ENCODE assay signal across 12 cellular contexts in genomic region chr1:10686404-10687040, GRCh38.
DNase-seq lines count a peak whose midpoint lies in the region; ATAC-seq and TF ChIP-seq lines count a peak whose summit lies in the region.
"Had no signal": no experiment of that assay in that cellular context is flagged by ENCODE, and none has a peak within 500 bp of the region (broad histone marks: within the 10 kb centered on the region; RNA-seq: fewer than 3 reads in every experiment).

No MANE protein-coding gene starts in this region.

- H3K4me1 Mint-ChIP-seq in neural progenitor cell: peaks cover 66% of the 10 kb centered on the region

- peaks cover 98 to 100% (median 100%) of the 10 kb centered on the region in 4 donors for H3K4me1 ChIP-seq in esophagus muscularis mucosa
- peaks cover 48% of the 10 kb centered on the region for H3K4me1 ChIP-seq in neural progenitor cell

- peak overlapping the region; percentile 51 for H3K27ac Mint-ChIP-seq in neural progenitor cell

- no peak for TF ChIP-seq EP300 in esophagus muscularis mucosa (IDR thresholded peaks at IDR 0.05)

- H3K4me2 ChIP-seq in neural progenitor cell: no peak overlapping the region

- H3K9me3 Mint-ChIP-seq in neural progenitor cell: no peaks in the 10 kb centered on the region
- H3K9me3 Mint-ChIP-seq: CD14-positive monocyte had no signal

- H3K4me3 Mint-ChIP-seq in neural progenitor cell: no peak overlapping the region
- H3K4me3 Mint-ChIP-seq: CD14-positive monocyte had no signal

- no peak for TF ChIP-seq CTCF in esophagus muscularis mucosa (IDR thresholded peaks at IDR 0.05)
- no peak for TF ChIP-seq CTCF in neural progenitor cell (IDR thresholded peaks at IDR 0.05)

- H3K36me3 Mint-ChIP-seq in neural progenitor cell: peaks cover 3% of the 10 kb centered on the region
- H3K36me3 Mint-ChIP-seq: CD14-positive monocyte had no signal

- peak overlapping the region in 1 of 4 donors; percentile 2 for H3K4me3 ChIP-seq in esophagus muscularis mucosa
- H3K4me3 ChIP-seq in neural progenitor cell: no peak overlapping the region
- H3K4me3 ChIP-seq: SK-N-MC had no signal

- H3K27me3 Mint-ChIP-seq in neural progenitor cell (ENCODE audit: insufficient read depth, low read depth): peaks cover 4% of the 10 kb centered on the region

- H3K36me3 ChIP-seq in esophagus muscularis mucosa (no peaks in the 10 kb centered on the region), neural progenitor cell (no peaks in the 10 kb centered on the region)

- peaks cover 35% of the 10 kb centered on the region for H4K20me1 ChIP-seq in neural progenitor cell (ENCODE audit: low read depth)

- DNase-seq in COLO668 (lab: John Stamatoyannopoulos, UW; ENCODE audit: unreplicated experiment): peak; percentile 93
- peak; percentile 46 for DNase-seq in NCI-H1417 treated with DMSO at 0.1 percent for 48 hours (lab: John Stamatoyannopoulos, UW)
- no peak for DNase-seq in esophagus muscularis mucosa (ENCODE audit: extremely low spot score)
- DNase-seq in neural progenitor cell (ENCODE audit: low spot score): no peak
- no peak for DNase-seq in NOMO-1 treated with DMSO at 0.1 percent for 48 hours (lab: John Stamatoyannopoulos, UW; ENCODE audit: unreplicated experiment)
- DNase-seq in midbrain (lab: John Stamatoyannopoulos, UW): no peak
- DNase-seq: central memory CD4-positive, alpha-beta T cell; NCI-H1048 had no signal

- H2AFZ ChIP-seq in neural progenitor cell (replicated peaks): no peak overlapping the region

- TF ChIP-seq POLR2A in esophagus muscularis mucosa (IDR thresholded peaks at IDR 0.05; ENCODE audit: low read depth): no peak

- H3F3A ChIP-seq in neural progenitor cell (ENCODE audit: low read depth): peaks cover 13% of the 10 kb centered on the region

- no peaks in the 10 kb centered on the region for H3K9me3 ChIP-seq in esophagus muscularis mucosa
- no peaks in the 10 kb centered on the region for H3K9me3 ChIP-seq in neural progenitor cell (ENCODE audit: low read depth)

- ATAC-seq in GM18870 (IDR thresholded peaks at IDR 0.05; ENCODE audit: unreplicated experiment): no peak
- no peak for ATAC-seq in GM21723 (IDR thresholded peaks at IDR 0.05; ENCODE audit: unreplicated experiment)

- H3K9ac ChIP-seq in neural progenitor cell: no peak overlapping the region

- no peaks in the 10 kb centered on the region for H3K79me2 ChIP-seq in neural progenitor cell (ENCODE audit: low read depth)

- WGBS in esophagus muscularis mucosa: 75% methylated on average over 16 of the region's 20 CpGs

- peak overlapping the region; percentile 79 to 96 (median 90) for H3K27ac ChIP-seq in esophagus muscularis mucosa (replicated peaks in 1 of 4)
- no peak overlapping the region for H3K27ac ChIP-seq in neural progenitor cell
- H3K27ac ChIP-seq: SK-N-MC had no signal

- intact Hi-C loops in esophagus muscularis mucosa (cut with DNase I): no loop called here

- H3K27me3 ChIP-seq in esophagus muscularis mucosa (no peaks in the 10 kb centered on the region), neural progenitor cell (no peaks in the 10 kb centered on the region)

Comparison
In these comparisons a context has a peak if more than half of its experiments do, and no peak if none do; other contexts are left out.
1. DNase-seq: peak in COLO668 (single experiment) and NCI-H1417 treated with DMSO at 0.1 percent for 48 hours (single experiment); none in esophagus muscularis mucosa (single experiment), neural progenitor cell (single experiment), NOMO-1 treated with DMSO at 0.1 percent for 48 hours (single experiment) and midbrain (single experiment).